In the genomic region with DNA sequence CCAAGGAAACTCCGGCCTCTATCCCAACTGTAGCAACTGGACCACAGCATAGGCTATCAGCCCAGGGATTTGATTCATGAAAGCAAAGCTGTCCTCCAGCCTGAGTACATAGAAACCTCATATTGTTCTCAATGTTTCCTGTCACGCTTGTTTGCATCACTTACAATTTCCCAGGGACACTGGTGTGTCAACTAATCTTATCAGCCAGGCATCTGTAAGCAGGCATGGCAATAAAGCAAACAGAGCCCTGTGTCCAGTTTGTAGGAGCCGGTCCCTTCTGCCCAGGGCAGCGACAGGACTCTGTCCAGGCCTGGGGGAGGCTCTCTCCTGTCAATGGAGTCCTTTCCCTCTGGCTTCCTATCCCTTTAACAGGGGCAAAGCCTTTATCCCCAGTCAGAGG, we compare ENCODE assay signal across 15 cellular contexts. TPM values are rescaled to one million over a fixed set of nuclear protein-coding genes. Genes with fewer than 3 reads are reported as not detected.
DNase-seq lines count a peak whose midpoint lies in the region; ATAC-seq and TF ChIP-seq lines count a peak whose summit lies in the region.
"Had no signal": no experiment of that assay in that cellular context is flagged by ENCODE, and none has a peak within 500 bp of the region (broad histone marks: within the 10 kb centered on the region; RNA-seq: fewer than 3 reads in every experiment).

No MANE protein-coding gene starts in this region.

- no peaks in the 10 kb centered on the region for H3K9me3 ChIP-seq in BE2C
- H3K9me3 ChIP-seq in hepatocyte (ENCODE audit: low read depth) = no peaks in the 10 kb centered on the region

- H3K9me2 ChIP-seq in hepatocyte (replicated peaks; ENCODE audit: insufficient read depth) = no peaks in the 10 kb centered on the region

- H3K9me3 Mint-ChIP-seq in activated naive CD8-positive, alpha-beta T cell treated with anti-CD3 and anti-CD28 coated beads, Interleukin-2, amount 50 U/mL, for 24 hours = no peaks in the 10 kb centered on the region
- H3K9me3 Mint-ChIP-seq: activated CD4-positive, alpha-beta memory T cell treated with anti-CD3 and anti-CD28 coated beads, Interleukin-2, amount 10 ng/mL, durations not matched to agents 7 days and 5 days had no signal

- H3K79me2 ChIP-seq in hepatocyte = no peaks in the 10 kb centered on the region

- no peaks in the 10 kb centered on the region for H4K20me1 ChIP-seq in hepatocyte (ENCODE audit: insufficient read depth, poor library complexity, severe bottlenecking)

- 38% methylated on average over 4 of the region's 4 CpGs for WGBS in hepatocyte (ENCODE audit: low lambda C conversion rate, missing lambda C conversion rate)

- H3K4me1 Mint-ChIP-seq in activated naive CD8-positive, alpha-beta T cell treated with anti-CD3 and anti-CD28 coated beads, Interleukin-2, amount 50 U/mL, for 24 hours = peaks cover 3% of the 10 kb centered on the region
- H3K4me1 Mint-ChIP-seq: activated CD4-positive, alpha-beta memory T cell treated with anti-CD3 and anti-CD28 coated beads, Interleukin-2, amount 10 ng/mL, durations not matched to agents 7 days and 5 days had no signal

- DNase-seq in BE2C = peak; percentile 27
- DNase-seq in HT-29 (ENCODE audit: low spot score) = peak; percentile 28
- DNase-seq in NCI-H510A treated with DMSO at 0.1 percent for 48 hours (lab: John Stamatoyannopoulos, UW) = peak; percentile 55
- peak; percentile 32 for DNase-seq in hepatocyte (ENCODE audit: low spot score)
- no peak for DNase-seq in cortex of kidney (lab: John Stamatoyannopoulos, UW)
- no peak for DNase-seq in activated naive CD8-positive, alpha-beta T cell treated with anti-CD3 and anti-CD28 coated beads, Interleukin-2, amount 50 U/mL, for 24 hours
- DNase-seq in LoVo (ENCODE audit: low spot score) = no peak
- DNase-seq: activated CD4-positive, alpha-beta memory T cell treated with anti-CD3 and anti-CD28 coated beads, Interleukin-2, amount 10 ng/mL, durations not matched to agents 7 days and 5 days; activated T-cell treated with anti-CD3 and anti-CD28 coated beads, Interleukin-2, amount 50 U/mL, for 48 hours; GOT3; head of caudate nucleus; Kasumi-1; midbrain; NCI-H2227 treated with DMSO at 0.1 percent for 48 hours had no signal

- no peaks in the 10 kb centered on the region for H3K36me3 Mint-ChIP-seq in activated naive CD8-positive, alpha-beta T cell treated with anti-CD3 and anti-CD28 coated beads, Interleukin-2, amount 50 U/mL, for 24 hours (ENCODE audit: low read depth)

- H3K4me3 Mint-ChIP-seq in activated naive CD8-positive, alpha-beta T cell treated with anti-CD3 and anti-CD28 coated beads, Interleukin-2, amount 50 U/mL, for 24 hours = no peak overlapping the region
- H3K4me3 Mint-ChIP-seq: activated CD4-positive, alpha-beta memory T cell treated with anti-CD3 and anti-CD28 coated beads, Interleukin-2, amount 10 ng/mL, durations not matched to agents 7 days and 5 days had no signal

- H3K27me3 Mint-ChIP-seq in activated naive CD8-positive, alpha-beta T cell treated with anti-CD3 and anti-CD28 coated beads, Interleukin-2, amount 50 U/mL, for 24 hours = no peaks in the 10 kb centered on the region

- no peak for TF ChIP-seq CTCF in BE2C (IDR thresholded peaks at IDR 0.05; ENCODE audit: low read depth, low read length)
- no peak for TF ChIP-seq CTCF in hepatocyte (IDR thresholded peaks at IDR 0.05; ENCODE audit: poor library complexity)

- peak overlapping the region; percentile 9 for H3K27ac ChIP-seq in hepatocyte

- no peak overlapping the region for H3K4me2 ChIP-seq in hepatocyte

- ATAC-seq in HG03108 (IDR thresholded peaks at IDR 0.05; ENCODE audit: unreplicated experiment) = no peak
- ATAC-seq in activated naive CD8-positive, alpha-beta T cell treated with anti-CD3 and anti-CD28 coated beads, Interleukin-2, amount 50 U/mL, for 24 hours = no peak

- no peaks in the 10 kb centered on the region for H3K27me3 ChIP-seq in BE2C
- H3K27me3 ChIP-seq in hepatocyte = no peaks in the 10 kb centered on the region

- H3K4me1 ChIP-seq in BE2C = peaks cover 15% of the 10 kb centered on the region
- no peaks in the 10 kb centered on the region for H3K4me1 ChIP-seq in hepatocyte (ENCODE audit: insufficient read depth)

- H3K36me3 ChIP-seq in BE2C (no peaks in the 10 kb centered on the region), hepatocyte (replicated peaks; ENCODE audit: insufficient read depth, low read depth) (no peaks in the 10 kb centered on the region)

- no peak overlapping the region for H3K4me3 ChIP-seq in BE2C (ENCODE audit: low read depth, low read length)
- no peak overlapping the region for H3K4me3 ChIP-seq in hepatocyte

- no peak overlapping the region for H2AFZ ChIP-seq in hepatocyte

- no peak overlapping the region for H3K27ac Mint-ChIP-seq in activated naive CD8-positive, alpha-beta T cell treated with anti-CD3 and anti-CD28 coated beads, Interleukin-2, amount 50 U/mL, for 24 hours
- H3K27ac Mint-ChIP-seq: activated CD4-positive, alpha-beta memory T cell treated with anti-CD3 and anti-CD28 coated beads, Interleukin-2, amount 10 ng/mL, durations not matched to agents 7 days and 5 days had no signal

RNA-seq across cellular contexts. Expression of a gene that starts 23.0 kb away (rescaled TPM):
- 5.3 TPM for polyA plus RNA-seq in BE2C (2012; ENCODE audit: insufficient read depth, insufficient read length, low read depth)
- total RNA-seq in HT-29 (2014; rRNA removed; shearing (Covaris generic)) = 17.3 and 20.4 TPM in 2 replicates
- 3.3 and 4.8 TPM in 2 replicates for total RNA-seq in hepatocyte
- polyA plus RNA-seq in hepatocyte = 5.1 and 6.9 TPM in 2 replicates

Comparison
In these comparisons a context has a peak if more than half of its experiments do, and no peak if none do; other contexts are left out.
1. DNase-seq: peak in BE2C (single experiment), HT-29 (single experiment), NCI-H510A treated with DMSO at 0.1 percent for 48 hours (single experiment) and hepatocyte (single experiment); none in cortex of kidney (single experiment), activated naive CD8-positive, alpha-beta T cell treated with anti-CD3 and anti-CD28 coated beads, Interleukin-2, amount 50 U/mL, for 24 hours (single experiment) and LoVo (single experiment).